32 cellular contexts compared by ENCODE assay signal in genomic region chr16:51898872-51899271, GRCh38.
DNase-seq lines count a peak whose midpoint lies in the region; ATAC-seq, FAIRE-seq and TF ChIP-seq lines count a peak whose summit lies in the region.
"Had no signal": no experiment of that assay in that cellular context is flagged by ENCODE, and none has a peak within 500 bp of the region (broad histone marks: within the 10 kb centered on the region; RNA-seq: fewer than 3 reads in every experiment).

No MANE protein-coding gene starts in this region.

- no peaks in the 10 kb centered on the region for H4K20me1 ChIP-seq in keratinocyte (ENCODE audit: control insufficient read depth, extremely low read depth, insufficient read depth, low read length)

- dilution Hi-C loops in keratinocyte (cut with MboI; ENCODE audit: extremely low pct_ligation_motif_present, low sequenced_read_pairs): no loop called here

- no peaks in the 10 kb centered on the region for H3K36me3 ChIP-seq in keratinocyte (ENCODE audit: control insufficient read depth in 2 of 2, extremely low read depth in 1 of 2, insufficient read depth in 2 of 2, low read length in 2 of 2)
- H3K36me3 ChIP-seq: cardiac muscle cell, esophagus muscularis mucosa, gastrocnemius medialis, neural progenitor cell, pancreas, SJSA1, transverse colon had no signal

- peaks cover 7% of the 10 kb centered on the region for H3K4me1 ChIP-seq in keratinocyte (ENCODE audit: control insufficient read depth, extremely low read depth, insufficient read depth, low read length)
- H3K4me1 ChIP-seq: Caco-2, esophagus muscularis mucosa, gastrocnemius medialis, neural progenitor cell, pancreas, SJSA1, transverse colon had no signal

- H3K9me3 Mint-ChIP-seq in activated T-helper 1 cell treated with anti-CD3 and anti-CD28 coated beads, Interleukin-12 subunit alpha, Interleukin-12 subunit beta, Interleukin-2, Interleukin-4 antibody, amounts not matched to agents 30 ng/mL and 10 ng/mL and 1 ng/mL, durations not matched to agents 14 hours and 24 hours and 36 hours: peaks cover 10% of the 10 kb centered on the region

- intact Hi-C loops in activated T-helper 1 cell treated with anti-CD3 and anti-CD28 coated beads, Interleukin-12 subunit alpha, Interleukin-12 subunit beta, Interleukin-2, Interleukin-4 antibody, amounts not matched to agents 30 ng/mL and 10 ng/mL and 1 ng/mL, durations not matched to agents 14 hours and 24 hours and 36 hours (cut with micrococcal nuclease): no loop called here

- no peaks in the 10 kb centered on the region for H3K79me2 ChIP-seq in keratinocyte (ENCODE audit: control insufficient read depth, insufficient read depth, low read length)
- H3K79me2 ChIP-seq: hepatocyte had no signal

- no peak overlapping the region for H3K27ac Mint-ChIP-seq in activated T-helper 1 cell treated with anti-CD3 and anti-CD28 coated beads, Interleukin-12 subunit alpha, Interleukin-12 subunit beta, Interleukin-2, Interleukin-4 antibody, amounts not matched to agents 30 ng/mL and 10 ng/mL and 1 ng/mL, durations not matched to agents 14 hours and 24 hours and 36 hours
- H3K27ac Mint-ChIP-seq: activated naive CD8-positive, alpha-beta T cell; effector memory CD8-positive, alpha-beta T cell; memory B cell; neural progenitor cell; stimulated activated memory B cell treated with anti-CD40 and anti-IgM and Interleukin-4, amounts not matched to agents 10 μg/mL and 1 μg/mL and 100 μg/mL, for 72 hours had no signal

- H3K4me2 ChIP-seq in keratinocyte (ENCODE audit: control insufficient read depth, extremely low read depth, insufficient read depth, low read depth, low read length): no peak overlapping the region
- H3K4me2 ChIP-seq: hepatocyte, neural progenitor cell had no signal

- H3K4me3 Mint-ChIP-seq in activated T-helper 1 cell treated with anti-CD3 and anti-CD28 coated beads, Interleukin-12 subunit alpha, Interleukin-12 subunit beta, Interleukin-2, Interleukin-4 antibody, amounts not matched to agents 30 ng/mL and 10 ng/mL and 1 ng/mL, durations not matched to agents 14 hours and 24 hours and 36 hours: no peak overlapping the region
- H3K4me3 Mint-ChIP-seq: activated naive CD8-positive, alpha-beta T cell; effector memory CD8-positive, alpha-beta T cell; memory B cell; neural progenitor cell; stimulated activated memory B cell treated with anti-CD40 and anti-IgM and Interleukin-4, amounts not matched to agents 10 μg/mL and 1 μg/mL and 100 μg/mL, for 72 hours had no signal

- peak; percentile 29 for FAIRE-seq in keratinocyte (lab: Jason Lieb, UNC)
- FAIRE-seq: pancreas had no signal

- no peak overlapping the region for H3K4me3 ChIP-seq in keratinocyte (ENCODE audit: control insufficient read depth in 2 of 3, extremely low read depth in 1 of 3, insufficient read depth in 2 of 3, low read depth in 1 of 3, low read length in 3 of 3)
- H3K4me3 ChIP-seq: cardiac muscle cell, coronary artery, esophagus muscularis mucosa, gastrocnemius medialis, hepatocyte, neural progenitor cell, pancreas, SJSA1, transverse colon had no signal

- no peaks in the 10 kb centered on the region for H3K4me1 Mint-ChIP-seq in activated T-helper 1 cell treated with anti-CD3 and anti-CD28 coated beads, Interleukin-12 subunit alpha, Interleukin-12 subunit beta, Interleukin-2, Interleukin-4 antibody, amounts not matched to agents 30 ng/mL and 10 ng/mL and 1 ng/mL, durations not matched to agents 14 hours and 24 hours and 36 hours (ENCODE audit: low read depth)
- H3K4me1 Mint-ChIP-seq: memory B cell; neural progenitor cell; stimulated activated memory B cell treated with anti-CD40 and anti-IgM and Interleukin-4, amounts not matched to agents 10 μg/mL and 1 μg/mL and 100 μg/mL, for 72 hours had no signal

- TF ChIP-seq CTCF in keratinocyte (optimal IDR thresholded peaks at IDR 0.05 in 1 of 3, IDR thresholded peaks at IDR 0.05 in 1 of 3, conservative IDR thresholded peaks at IDR 0.05 in 1 of 3; ENCODE audit: extremely low read depth in 1 of 3, insufficient read depth in 2 of 3, low read length in 3 of 3): no peak

- no peak for ATAC-seq in GM21367 (IDR thresholded peaks at IDR 0.05; ENCODE audit: unreplicated experiment)
- ATAC-seq: effector memory CD8-positive, alpha-beta T cell; gastrocnemius medialis; left cardiac atrium; pancreas; stimulated activated memory B cell treated with anti-CD40 and anti-IgM and Interleukin-4, amounts not matched to agents 10 μg/mL and 1 μg/mL and 100 μg/mL, for 72 hours had no signal

- H3K27me3 ChIP-seq in keratinocyte (ENCODE audit: control insufficient read depth, extremely low read depth, insufficient read depth, low read length): no peaks in the 10 kb centered on the region
- H3K27me3 ChIP-seq: cardiac muscle cell, esophagus muscularis mucosa, gastrocnemius medialis, hepatocyte, neural progenitor cell, pancreas, SJSA1, transverse colon had no signal

- no peaks in the 10 kb centered on the region for H3K9me3 ChIP-seq in keratinocyte (ENCODE audit: control insufficient read depth, low read depth, low read length)
- H3K9me3 ChIP-seq: Caco-2, esophagus muscularis mucosa, gastrocnemius medialis, pancreas, SJSA1, transverse colon had no signal

- no peaks in the 10 kb centered on the region for H3K36me3 Mint-ChIP-seq in activated T-helper 1 cell treated with anti-CD3 and anti-CD28 coated beads, Interleukin-12 subunit alpha, Interleukin-12 subunit beta, Interleukin-2, Interleukin-4 antibody, amounts not matched to agents 30 ng/mL and 10 ng/mL and 1 ng/mL, durations not matched to agents 14 hours and 24 hours and 36 hours (ENCODE audit: low read depth)
- H3K36me3 Mint-ChIP-seq: activated naive CD8-positive, alpha-beta T cell; memory B cell; neural progenitor cell; stimulated activated memory B cell treated with anti-CD40 and anti-IgM and Interleukin-4, amounts not matched to agents 10 μg/mL and 1 μg/mL and 100 μg/mL, for 72 hours had no signal

- no peak overlapping the region for H3K9ac ChIP-seq in keratinocyte (ENCODE audit: control insufficient read depth, extremely low read depth, insufficient read depth, low read length)
- H3K9ac ChIP-seq: neural progenitor cell had no signal

- H2AFZ ChIP-seq in keratinocyte (ENCODE audit: control insufficient read depth, low read length): peak overlapping the region; percentile 85
- H2AFZ ChIP-seq: hepatocyte, neural progenitor cell had no signal

- no peak overlapping the region for H3K27ac ChIP-seq in keratinocyte (ENCODE audit: control insufficient read depth, insufficient read depth, low read length)
- H3K27ac ChIP-seq: C4-2B, cardiac muscle cell, coronary artery, esophagus muscularis mucosa, gastrocnemius medialis, hepatocyte, neural progenitor cell, pancreas, SJSA1, transverse colon, VCaP had no signal

- no peaks in the 10 kb centered on the region for H3K27me3 Mint-ChIP-seq in activated T-helper 1 cell treated with anti-CD3 and anti-CD28 coated beads, Interleukin-12 subunit alpha, Interleukin-12 subunit beta, Interleukin-2, Interleukin-4 antibody, amounts not matched to agents 30 ng/mL and 10 ng/mL and 1 ng/mL, durations not matched to agents 14 hours and 24 hours and 36 hours (ENCODE audit: insufficient read depth)
- H3K27me3 Mint-ChIP-seq: activated naive CD8-positive, alpha-beta T cell; effector memory CD8-positive, alpha-beta T cell; memory B cell; stimulated activated memory B cell treated with anti-CD40 and anti-IgM and Interleukin-4, amounts not matched to agents 10 μg/mL and 1 μg/mL and 100 μg/mL, for 72 hours had no signal

- peak; percentile 14 for DNase-seq in AG20443 (ENCODE audit: low spot score)
- peak; percentile 72 for DNase-seq in HT1080 (ENCODE audit: low read depth)
- DNase-seq in dermis blood vessel endothelial cell: peak; percentile 22
- no peak for DNase-seq in keratinocyte (ENCODE audit: low read depth, low spot score)
- no peak for DNase-seq in activated CD8-positive, alpha-beta memory T cell treated with anti-CD3 and anti-CD28 coated beads, Interleukin-2, amount 50 U/mL, for 48 hours
- DNase-seq in activated naive CD4-positive, alpha-beta T cell treated with anti-CD3 and anti-CD28 coated beads, Interleukin-2, amount 50 U/mL, for 16 hours: no peak
- DNase-seq in activated T-helper 1 cell treated with anti-CD3 and anti-CD28 coated beads, Interleukin-12 subunit alpha, Interleukin-12 subunit beta, Interleukin-2, Interleukin-4 antibody, amounts not matched to agents 30 ng/mL and 10 ng/mL and 1 ng/mL, durations not matched to agents 14 hours and 24 hours and 36 hours (ENCODE audit: low spot score): no peak
- DNase-seq: activated CD4-positive, alpha-beta T cell treated with anti-CD3 and anti-CD28 coated beads for 48 hours; activated T-cell treated with anti-CD3 and anti-CD28 coated beads for 4 hours; Caco-2; DMS79; effector memory CD8-positive, alpha-beta T cell; gastrocnemius medialis; left cardiac atrium; NCI-H446 treated with DMSO at 0.1 percent for 48 hours; NCI-H82; pancreas; RPMI8226; T1000; transverse colon had no signal

- H3K9me1 ChIP-seq in keratinocyte (ENCODE audit: control insufficient read depth, extremely low read depth, insufficient read depth, low read length): no peaks in the 10 kb centered on the region

Comparison
In these comparisons a context has a peak if more than half of its experiments do, and no peak if none do; other contexts are left out.
1. DNase-seq: peak in AG20443 (single experiment), HT1080 (single experiment) and dermis blood vessel endothelial cell (single experiment); none in keratinocyte (single experiment), activated CD8-positive, alpha-beta memory T cell treated with anti-CD3 and anti-CD28 coated beads, Interleukin-2, amount 50 U/mL, for 48 hours (single experiment), activated naive CD4-positive, alpha-beta T cell treated with anti-CD3 and anti-CD28 coated beads, Interleukin-2, amount 50 U/mL, for 16 hours (single experiment) and activated T-helper 1 cell treated with anti-CD3 and anti-CD28 coated beads, Interleukin-12 subunit alpha, Interleukin-12 subunit beta, Interleukin-2, Interleukin-4 antibody, amounts not matched to agents 30 ng/mL and 10 ng/mL and 1 ng/mL, durations not matched to agents 14 hours and 24 hours and 36 hours (single experiment).